In the genomic region with DNA sequence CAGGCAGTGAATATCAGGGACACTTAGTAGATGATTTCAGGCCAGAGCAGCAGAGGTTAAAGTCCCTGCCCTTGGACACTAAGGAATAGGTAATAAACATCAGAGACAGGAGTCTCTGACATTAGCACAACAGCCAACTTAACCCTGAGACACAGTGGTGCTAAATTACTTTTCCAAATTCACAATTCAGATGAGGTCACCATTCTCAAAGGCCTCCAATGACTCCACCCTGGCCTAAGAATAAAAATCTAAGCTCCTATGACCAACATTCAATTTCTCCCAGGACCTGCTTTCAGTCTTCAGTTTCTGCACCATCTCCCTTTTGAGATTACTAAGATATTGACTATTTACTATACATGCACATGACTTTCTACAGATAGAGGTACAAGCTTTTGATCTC, we compare ENCODE assay signal across 30 cellular contexts. TPM values are rescaled to one million over a fixed set of nuclear protein-coding genes. Genes with fewer than 3 reads are reported as not detected.
"Had no signal": no experiment of that assay in that cellular context is flagged by ENCODE, and none has a peak within 500 bp of the region (broad histone marks: within the 10 kb centered on the region; RNA-seq: fewer than 3 reads in every experiment).

No MANE protein-coding gene starts in this region.

- ATAC-seq: esophagus mucosa; gastrocnemius medialis; left colon; lower lobe of right lung; mucosa of descending colon; naive thymus-derived CD8-positive, alpha-beta T cell; right cardiac atrium; stimulated activated memory B cell treated with anti-CD40 and anti-IgM and Interleukin-4, amounts not matched to agents 10 μg/mL and 1 μg/mL and 100 μg/mL, for 72 hours; stimulated activated naive CD8-positive, alpha-beta T cell treated with anti-CD3 and anti-CD28 coated beads, Interleukin-15, Interleukin-2, amounts not matched to agents 100 U/mL and 50 U/mL, for 24 hours had no signal

- H3K79me2 ChIP-seq: hepatocyte had no signal

- H2AFZ ChIP-seq: hepatocyte had no signal

- H3K4me1 ChIP-seq: colonic mucosa, lower lobe of right lung, psoas muscle, upper lobe of left lung had no signal

- H3K4me3 ChIP-seq: colonic mucosa, gastrocnemius medialis, heart left ventricle, hepatocyte, left ventricle myocardium inferior, lower lobe of right lung, mucosa of descending colon, ovary, psoas muscle, skin epidermis, spleen, thoracic aorta, tibial nerve, upper lobe of left lung had no signal

- H3K27ac ChIP-seq: colonic mucosa, epithelial cell of prostate, gastrocnemius medialis, heart left ventricle, hepatocyte, left ventricle myocardium inferior, lower lobe of right lung, ovary, psoas muscle, skin epidermis, spleen, tibial nerve, upper lobe of left lung had no signal

- H3K27me3 ChIP-seq: colonic mucosa, gastrocnemius medialis, heart left ventricle, hepatocyte, ovary, spleen, tibial nerve, upper lobe of left lung had no signal

- H3K4me2 ChIP-seq: hepatocyte had no signal

- DNase-seq: colonic mucosa; effector CD8-positive, alpha-beta T cell; endodermal cell; gastrocnemius medialis; heart left ventricle; left colon; left ventricle myocardium inferior; lower lobe of right lung; mucosa of descending colon; naive thymus-derived CD8-positive, alpha-beta T cell; nephron progenitor cell; nucleus accumbens; ovary; posterior cingulate gyrus; psoas muscle; right cardiac atrium; spleen; stimulated activated CD4-positive, alpha-beta T cell treated with anti-CD3 and anti-CD28 coated beads, Interleukin-4, amount 100 ng/mL, for 4 hours; stimulated activated naive CD8-positive, alpha-beta T cell treated with anti-CD3 and anti-CD28 coated beads, Interleukin-15, Interleukin-2, amounts not matched to agents 100 U/mL and 50 U/mL, for 24 hours; substantia nigra; upper lobe of left lung had no signal

- H3K36me3 ChIP-seq: colonic mucosa, gastrocnemius medialis, heart left ventricle, left ventricle myocardium inferior, lower lobe of right lung, ovary, spleen, thoracic aorta, tibial nerve, upper lobe of left lung had no signal

- H3K9me3 ChIP-seq: colonic mucosa, gastrocnemius medialis, heart left ventricle, left ventricle myocardium inferior, lower lobe of right lung, mucosa of descending colon, ovary, psoas muscle, spleen, thoracic aorta, tibial nerve, upper lobe of left lung had no signal

RNA-seq across cellular contexts. Expression of gene BLID, which starts 42.0 kb away (rescaled TPM):
- total RNA-seq: colonic mucosa; endodermal cell; heart left ventricle; kidney epithelial cell; left colon; naive thymus-derived CD8-positive, alpha-beta T cell; renal cortical epithelial cell had no signal
- polyA plus RNA-seq: heart left ventricle; naive thymus-derived CD8-positive, alpha-beta T cell; spleen had no signal
